2 cellular contexts compared by ENCODE assay signal in the genomic region with DNA sequence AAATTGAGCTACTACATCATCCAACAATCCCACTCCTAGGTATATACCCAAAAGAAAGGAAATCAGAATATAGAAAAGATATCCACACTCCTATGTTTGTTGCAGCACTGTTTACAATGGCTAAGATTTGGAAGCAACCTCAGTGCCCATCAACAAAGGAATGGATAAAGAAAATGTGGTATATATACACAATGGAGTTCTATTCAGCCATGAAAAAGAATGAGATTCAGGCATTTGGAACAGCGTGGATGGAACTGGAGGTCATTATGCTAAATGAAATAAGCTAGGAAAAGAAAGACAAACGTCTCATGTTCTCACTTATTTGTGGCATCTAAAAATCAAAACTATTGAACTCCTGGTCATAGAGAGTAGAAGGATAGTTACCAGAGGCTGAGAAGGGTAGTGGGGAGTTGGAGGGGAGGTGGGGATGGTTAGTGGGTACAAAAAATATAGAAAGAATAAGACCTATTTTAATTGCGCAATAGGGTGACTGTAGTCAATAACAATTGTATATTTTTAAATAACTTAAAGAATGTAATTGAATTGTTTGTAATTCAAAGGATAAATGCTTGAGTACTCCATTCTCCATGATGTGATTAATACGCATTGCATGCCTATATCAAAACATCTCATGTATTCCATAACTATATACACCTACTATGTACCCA.
TF ChIP-seq lines count a peak whose summit lies in the region.

No MANE protein-coding gene starts in this region.

TF ChIP-seq in Ishikawa, 13 proteins besides CTCF, POLR2A, EP300 and RAD21:
- TF ChIP-seq CEBPB (IDR thresholded peaks at IDR 0.05) (peak; percentile 57), TAF1 (IDR thresholded peaks at IDR 0.05; ENCODE audit: low read depth) (no peak)

TF ChIP-seq in H1, 55 proteins besides CTCF, POLR2A, EP300 and RAD21:
- TF ChIP-seq CEBPB (IDR thresholded peaks at IDR 0.05; ENCODE audit: low read depth, low read length): peak; percentile 82; the same call in 1 of the 2 replicates
- TF ChIP-seq POLR2AphosphoS5 (IDR thresholded peaks at IDR 0.05; ENCODE audit: low read depth, low read length): no peak
